Comparison of ENCODE assay signal across 30 cellular contexts in genomic region chr1:104172243-104172681, GRCh38.
"Had no signal": no experiment of that assay in that cellular context is flagged by ENCODE, and none has a peak within 500 bp of the region (broad histone marks: within the 10 kb centered on the region; RNA-seq: fewer than 3 reads in every experiment).

No MANE protein-coding gene starts in this region.

- H3K27ac ChIP-seq: coronary artery, esophagus muscularis mucosa, foreskin keratinocyte, gastroesophageal sphincter, heart left ventricle, hepatocyte, parathyroid adenoma, psoas muscle, right lobe of liver, thoracic aorta, tibial nerve, upper lobe of left lung, uterus had no signal

- H3K9me3 ChIP-seq: right lobe of liver, thoracic aorta, uterus had no signal

- H3K79me2 ChIP-seq: hepatocyte, parathyroid adenoma had no signal

- DNase-seq: dermis blood vessel endothelial cell; effector memory CD4-positive, alpha-beta T cell; foreskin keratinocyte; kidney glomerular epithelial cell; mesenchymal stem cell; mucosa of descending colon; naive B cell; small intestine; stimulated activated CD4-positive, alpha-beta T cell treated with anti-CD3 and anti-CD28 coated beads, Interleukin-12 subunit alpha, Interleukin-12 subunit beta, amount 100 ng/mL, for 4 hours; stimulated activated CD4-positive, alpha-beta T cell treated with anti-CD3 and anti-CD28 coated beads, Interleukin-1b, Interleukin-23, amount 100 ng/mL, for 48 hours; stimulated activated CD4-positive, alpha-beta T cell treated with anti-CD3 and anti-CD28 coated beads, Interleukin-4, amount 100 ng/mL, for 1 hour; stimulated activated CD8-positive, alpha-beta memory T cell treated with anti-CD3 and anti-CD28 coated beads, Interleukin-4, amount 100 ng/mL, for 48 hours; stimulated activated naive CD8-positive, alpha-beta T cell treated with anti-CD3 and anti-CD28 coated beads, Interleukin-15, Interleukin-2, amounts not matched to agents 100 U/mL and 50 U/mL, for 24 hours; substantia nigra; uterus had no signal

- H3K36me3 ChIP-seq: esophagus muscularis mucosa, gastroesophageal sphincter, heart left ventricle, right lobe of liver, thoracic aorta, tibial nerve, upper lobe of left lung, uterus had no signal

- H2AFZ ChIP-seq: hepatocyte, parathyroid adenoma had no signal

- FAIRE-seq: endothelial cell of umbilical vein, islet of Langerhans, small intestine had no signal

- H3K4me2 ChIP-seq: hepatocyte had no signal

- H3K27me3 ChIP-seq: esophagus muscularis mucosa, foreskin keratinocyte, gastroesophageal sphincter, heart left ventricle, hepatocyte, right lobe of liver, tibial nerve, upper lobe of left lung, uterus had no signal

- H3K9ac ChIP-seq: parathyroid adenoma had no signal

- H3K4me3 ChIP-seq: coronary artery, esophagus muscularis mucosa, gastroesophageal sphincter, heart left ventricle, hepatocyte, mucosa of descending colon, psoas muscle, right lobe of liver, thoracic aorta, tibial nerve, upper lobe of left lung, uterus had no signal

- ATAC-seq: foreskin keratinocyte; gastroesophageal sphincter; heart left ventricle; left lobe of liver; mucosa of descending colon; natural killer cell treated with Interleukin-12 subunit alpha and Interleukin-12 subunit beta and Interleukin-15 and Interleukin-18, amount 100 ng/mL, for 72 hours; psoas muscle; stimulated activated naive CD8-positive, alpha-beta T cell treated with anti-CD3 and anti-CD28 coated beads, Interleukin-15, Interleukin-2, amounts not matched to agents 100 U/mL and 50 U/mL, for 24 hours had no signal

- H3K4me1 ChIP-seq: esophagus muscularis mucosa, foreskin keratinocyte, gastroesophageal sphincter, heart left ventricle, parathyroid adenoma, psoas muscle, right lobe of liver, tibial nerve, upper lobe of left lung, uterus had no signal
